8 cellular contexts compared by ENCODE assay signal in genomic region chr4:77697860-77698599, GRCh38.
DNase-seq lines count a peak whose midpoint lies in the region; ATAC-seq, FAIRE-seq and TF ChIP-seq lines count a peak whose summit lies in the region.

No MANE protein-coding gene starts in this region.

- no peaks in the 10 kb centered on the region for H3K9me3 ChIP-seq in adipocyte (ENCODE audit: control insufficient read depth, low read length)
- H3K9me3 ChIP-seq in iPS DF 6.9 (ENCODE audit: control insufficient read depth, insufficient read depth, low read length): no peaks in the 10 kb centered on the region
- H3K9me3 ChIP-seq in testis: no peaks in the 10 kb centered on the region

- H3K36me3 ChIP-seq in adipocyte (ENCODE audit: control insufficient read depth, insufficient read depth, low read length, severe bottlenecking) (no peaks in the 10 kb centered on the region), iPS DF 6.9 (ENCODE audit: control insufficient read depth, insufficient read depth, low read length) (no peaks in the 10 kb centered on the region), testis (ENCODE audit: low read depth, missing control alignments) (no peaks in the 10 kb centered on the region)

- H3K27me3 ChIP-seq in adipocyte (replicated peaks; ENCODE audit: control insufficient read depth, insufficient read depth, low read length) (no peaks in the 10 kb centered on the region), iPS DF 6.9 (ENCODE audit: control insufficient read depth, insufficient read depth, low read length) (no peaks in the 10 kb centered on the region), testis (no peaks in the 10 kb centered on the region)

- intact Hi-C loops in testis (cut with DNase I; ENCODE audit: low total_unique reads): no loop called here

- no peak overlapping the region for H3K4me3 ChIP-seq in LNCaP clone FGC (ENCODE audit: low read depth, low read length)
- peak overlapping the region; percentile 60 for H3K4me3 ChIP-seq in adipocyte (ENCODE audit: low read length)
- H3K4me3 ChIP-seq in iPS DF 6.9 (ENCODE audit: low read length): no peak overlapping the region
- H3K4me3 ChIP-seq in testis: no peak overlapping the region

- H3K27ac ChIP-seq in iPS DF 6.9 (ENCODE audit: low read length): no peak overlapping the region
- H3K27ac ChIP-seq in testis: no peak overlapping the region

- FAIRE-seq in GM12891 (lab: Jason Lieb, UNC): no peak

- ATAC-seq in HG03521 (IDR thresholded peaks at IDR 0.05; ENCODE audit: unreplicated experiment): no peak
- ATAC-seq in GM18858 (IDR thresholded peaks at IDR 0.05; ENCODE audit: unreplicated experiment): no peak

- peak overlapping the region; percentile 51 for H3K9ac ChIP-seq in adipocyte (ENCODE audit: low read length)

- peak; percentile 83 for TF ChIP-seq CTCF in LNCaP clone FGC (IDR thresholded peaks at IDR 0.05; ENCODE audit: control insufficient read depth, extremely low read depth, insufficient read depth)
- TF ChIP-seq CTCF in testis (IDR thresholded peaks at IDR 0.05): no peak

- H3K4me1 ChIP-seq in adipocyte (ENCODE audit: control insufficient read depth, insufficient read depth, low read length) (peaks cover 27% of the 10 kb centered on the region), iPS DF 6.9 (ENCODE audit: control insufficient read depth, insufficient read depth, low read length) (0 out of 2 replicates have a peak, but pooled peaks cover 3% of the 10 kb centered on the region), testis (no peaks in the 10 kb centered on the region)

- DNase-seq in Daoy (ENCODE audit: low read depth) (peak; percentile 56), LNCaP clone FGC (ENCODE audit: low read depth) (peak; percentile 36), adipocyte (ENCODE audit: low read depth) (peak; percentile 59), iPS DF 6.9 (ENCODE audit: low read depth, low spot score) (peak; percentile 55), testis (peak; percentile 18), GM12891 (ENCODE audit: insufficient read length, low spot score) (no peak)

- TF ChIP-seq POLR2A in testis (IDR thresholded peaks at IDR 0.05) (no peak), GM12891 (IDR thresholded peaks at IDR 0.05; ENCODE audit: low read depth, low read length) (no peak)

- WGBS in iPS DF 6.9 (ENCODE audit: insufficient coverage, insufficient read length): no CpG with 5 or more reads among the region's 10 CpGs
- 46 to 56% methylated on average over 10 of the region's 10 CpGs for WGBS in testis, 2 donors

TF ChIP-seq in GM12891, 5 proteins besides CTCF, POLR2A, EP300 and RAD21:
- TF ChIP-seq TAF1 (IDR thresholded peaks at IDR 0.05; ENCODE audit: low read depth, low read length) (no peak), POU2F2 (IDR thresholded peaks at IDR 0.05; ENCODE audit: low read depth, low read length) (no peak), SPI1 (IDR thresholded peaks at IDR 0.05; ENCODE audit: low read depth, low read length) (no peak), PAX5 (IDR thresholded peaks at IDR 0.05; ENCODE audit: insufficient read depth, low read length, severe bottlenecking) (no peak), POLR2AphosphoS5 (IDR thresholded peaks at IDR 0.05; ENCODE audit: low read depth, low read length) (no peak)
